In genomic region chr9:4301302-4301701, GRCh38 we compare ENCODE assay signal across 16 cellular contexts. TPM values are rescaled to one million over a fixed set of nuclear protein-coding genes. Genes with fewer than 3 reads are reported as not detected.
DNase-seq lines count a peak whose midpoint lies in the region; ATAC-seq and TF ChIP-seq lines count a peak whose summit lies in the region.
"Had no signal": no experiment of that assay in that cellular context is flagged by ENCODE, and none has a peak within 500 bp of the region (broad histone marks: within the 10 kb centered on the region; RNA-seq: fewer than 3 reads in every experiment).

No MANE protein-coding gene starts in this region.

- no peak for TF ChIP-seq POLR2A in ovary (IDR thresholded peaks at IDR 0.05)

- H3K36me3 Mint-ChIP-seq in neural progenitor cell, result peaks cover 2% of the 10 kb centered on the region
- H3K36me3 Mint-ChIP-seq: immature natural killer cell had no signal

- TF ChIP-seq CTCF in PC-3 (conservative IDR thresholded peaks at IDR 0.05; ENCODE audit: low read depth, low read length), result no peak
- no peak for TF ChIP-seq CTCF in choroid plexus epithelial cell (conservative IDR thresholded peaks at IDR 0.05; ENCODE audit: low read depth, low read length)
- no peak for TF ChIP-seq CTCF in neural progenitor cell (IDR thresholded peaks at IDR 0.05)
- TF ChIP-seq CTCF in ovary (IDR thresholded peaks at IDR 0.05), result no peak

- H3F3A ChIP-seq in PC-3 (ENCODE audit: low read length, unreplicated experiment), result peaks cover 6% of the 10 kb centered on the region
- peaks cover 26% of the 10 kb centered on the region for H3F3A ChIP-seq in neural progenitor cell (ENCODE audit: low read depth)

- H3K27ac Mint-ChIP-seq in neural progenitor cell, result no peak overlapping the region
- H3K27ac Mint-ChIP-seq: immature natural killer cell had no signal

- H3K9me3 ChIP-seq in PC-3 (ENCODE audit: low read length) (no peaks in the 10 kb centered on the region), neural progenitor cell (ENCODE audit: low read depth) (no peaks in the 10 kb centered on the region), ovary (no peaks in the 10 kb centered on the region)
- H3K9me3 ChIP-seq: esophagus squamous epithelium, prostate gland had no signal

- WGBS in ovary, 3 donors, result 86 to 95% (median 89%) methylated on average over 1 of the region's 1 CpG

- peak overlapping the region; percentile 18 for H3K4me3 Mint-ChIP-seq in neural progenitor cell

- peak overlapping the region; percentile 23; the same call in 1 of the 2 replicates for H3K9ac ChIP-seq in PC-3 (ENCODE audit: low read length)
- no peak overlapping the region for H3K9ac ChIP-seq in neural progenitor cell

- DNase-seq in CD1c-positive myeloid dendritic cell (ENCODE audit: extremely low spot score) (peak; percentile 18), PC-3 (peak; percentile 49), choroid plexus epithelial cell (ENCODE audit: low read depth) (peak; percentile 69), neural progenitor cell (ENCODE audit: low spot score) (no peak), ovary (no peak), NCI-H2227 treated with DMSO at 0.1 percent for 48 hours (lab: John Stamatoyannopoulos, UW) (no peak), NCI-H526 (lab: John Stamatoyannopoulos, UW) (no peak), DMS53 (lab: John Stamatoyannopoulos, UW) (no peak)
- DNase-seq: activated effector memory CD4-positive, alpha-beta T cell treated with Interleukin-2 at 50 U/mL for 16 hours; CD8-positive, alpha-beta memory T cell; esophagus squamous epithelium; immature natural killer cell; NCI-H1105 treated with DMSO at 0.1 percent for 48 hours; stimulated activated CD4-positive, alpha-beta T cell treated with anti-CD3 and anti-CD28 coated beads, Interleukin-2, amount 100 ng/mL, for 48 hours; T-helper 9 cell had no signal

- no peak for ATAC-seq in PC-3

- CTCF ChIA-PET in PC-3 (lab: Charles Lee), result no interaction called here

- H3K9me3 Mint-ChIP-seq in neural progenitor cell, result no peaks in the 10 kb centered on the region
- H3K9me3 Mint-ChIP-seq: immature natural killer cell had no signal

- H3K9me2 ChIP-seq in PC-3 (replicated peaks; ENCODE audit: low read length), result no peaks in the 10 kb centered on the region

- peaks cover 12% of the 10 kb centered on the region for H3K27me3 Mint-ChIP-seq in neural progenitor cell (ENCODE audit: insufficient read depth, low read depth)

- BruUV-seq in PC-3 (replicated peaks; lab: Mats Ljungman, UMichigan), result no TSS peak

- H3K36me3 ChIP-seq in PC-3 (ENCODE audit: low read depth, low read length), result no peaks in the 10 kb centered on the region
- H3K36me3 ChIP-seq in neural progenitor cell, result no peaks in the 10 kb centered on the region
- H3K36me3 ChIP-seq in ovary, result no peaks in the 10 kb centered on the region
- H3K36me3 ChIP-seq: esophagus squamous epithelium, prostate gland had no signal

- H3K27ac ChIP-seq in PC-3 (ENCODE audit: low read length) (peak overlapping the region; percentile 78), neural progenitor cell (no peak overlapping the region), ovary (no peak overlapping the region)
- H3K27ac ChIP-seq: prostate gland had no signal

- no peaks in the 10 kb centered on the region for H3K27me3 ChIP-seq in PC-3 (ENCODE audit: low read length)
- H3K27me3 ChIP-seq in neural progenitor cell, result peaks cover 26% of the 10 kb centered on the region
- H3K27me3 ChIP-seq in ovary, result no peaks in the 10 kb centered on the region

- intact Hi-C loops in PC-3 (cut with micrococcal nuclease), result loop anchor here (5.0 kb wide), 1 partner anchor 76 kb away; no protein-coding TSS in a partner anchor
- intact Hi-C loops in ovary (cut with DNase I), result no loop called here

- H3K4me3 ChIP-seq in PC-3 (ENCODE audit: low read length), result no peak overlapping the region
- no peak overlapping the region for H3K4me3 ChIP-seq in choroid plexus epithelial cell (ENCODE audit: low read depth, low read length)
- H3K4me3 ChIP-seq in neural progenitor cell, result no peak overlapping the region
- no peak overlapping the region for H3K4me3 ChIP-seq in ovary
- H3K4me3 ChIP-seq: esophagus squamous epithelium, prostate gland had no signal

- H3K4me2 ChIP-seq in PC-3 (ENCODE audit: low read length), result peak overlapping the region; percentile 60
- H3K4me2 ChIP-seq in neural progenitor cell, result no peak overlapping the region

- peaks cover 44% of the 10 kb centered on the region for H3K4me1 ChIP-seq in PC-3 (ENCODE audit: insufficient read depth, low read length)
- H3K4me1 ChIP-seq in neural progenitor cell, result peaks cover 9% of the 10 kb centered on the region
- H3K4me1 ChIP-seq in ovary (ENCODE audit: insufficient read depth), result peaks cover under 1% of the 10 kb centered on the region
- H3K4me1 ChIP-seq: prostate gland had no signal

- peaks cover 30% of the 10 kb centered on the region for H3K4me1 Mint-ChIP-seq in neural progenitor cell

- H2AFZ ChIP-seq in PC-3 (ENCODE audit: low read length), result no peak overlapping the region
- no peak overlapping the region for H2AFZ ChIP-seq in neural progenitor cell (replicated peaks)

- POLR2A ChIA-PET in PC-3 (lab: Charles Lee; ENCODE audit: unreplicated experiment), result no interaction called here

- H3K79me2 ChIP-seq in PC-3 (ENCODE audit: low read length) (peaks cover 23% of the 10 kb centered on the region), neural progenitor cell (ENCODE audit: low read depth) (peaks cover 34% of the 10 kb centered on the region)

- TF ChIP-seq EP300 in ovary (IDR thresholded peaks at IDR 0.05), result no peak

- H4K20me1 ChIP-seq in PC-3 (ENCODE audit: low read length) (no peaks in the 10 kb centered on the region), neural progenitor cell (ENCODE audit: low read depth) (peaks cover 9% of the 10 kb centered on the region)

RNA-seq across cellular contexts. Expression of gene GLIS3, which starts 1.4 kb away (rescaled TPM):
- total RNA-seq in PC-3 (2014; rRNA removed) (9.0 and 17.0 TPM in 2 replicates), neural progenitor cell (ENCODE audit: low replicate concordance) (38.1 and 48.1 TPM in 2 replicates), ovary (10 to 100 TPM; 32.0 to 61.4 (median 49.5) TPM)
- polyA plus RNA-seq in ovary, result 10 to 100 TPM; 12.0 to 12.2 TPM

Comparison
In these comparisons a context has a peak if more than half of its experiments do, and no peak if none do; other contexts are left out.
1. DNase-seq: peak in CD1c-positive myeloid dendritic cell (single experiment), PC-3 (single experiment) and choroid plexus epithelial cell (single experiment); none in neural progenitor cell (single experiment), ovary (0 of 5), NCI-H2227 treated with DMSO at 0.1 percent for 48 hours (single experiment), NCI-H526 (0 of 2) and DMS53 (single experiment).